ENCODE assay signal across 17 cellular contexts in the genomic region with DNA sequence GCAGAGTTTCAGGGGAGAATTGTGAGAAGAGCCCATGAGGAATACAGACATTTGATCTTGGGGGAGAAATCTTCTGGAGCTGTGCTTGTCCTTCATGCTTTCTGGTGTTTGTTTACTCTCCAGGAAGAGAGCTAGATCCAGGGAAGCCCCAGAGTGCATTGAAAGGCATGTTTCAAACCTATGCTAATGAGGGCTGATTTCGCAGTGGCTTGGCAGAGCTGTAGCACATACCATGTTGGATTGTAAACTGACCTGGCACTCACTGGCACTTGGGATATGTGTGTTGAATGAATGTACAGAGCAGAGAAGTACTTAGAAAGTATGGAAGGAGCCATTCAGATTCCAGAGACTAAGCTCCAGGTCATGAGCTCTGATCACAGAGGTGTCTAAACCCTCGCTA.
A peak's percentile ranks its signal among the peaks of the same experiment; 100 is the strongest.
DNase-seq lines count a peak whose midpoint lies in the region; ATAC-seq, FAIRE-seq and TF ChIP-seq lines count a peak whose summit lies in the region.
"Had no signal": no experiment of that assay in that cellular context is flagged by ENCODE, and none has a peak within 500 bp of the region (broad histone marks: within the 10 kb centered on the region; RNA-seq: fewer than 3 reads in every experiment).

No MANE protein-coding gene starts in this region.

- no peaks in the 10 kb centered on the region for H3K9me3 ChIP-seq in BLaER1
- H3K9me3 ChIP-seq: esophagus muscularis mucosa, thyroid gland had no signal

- peaks cover 41% of the 10 kb centered on the region for H3K4me1 ChIP-seq in BLaER1

- H3K4me2 ChIP-seq in BLaER1 = peak overlapping the region; percentile 84

- H4K20me1 ChIP-seq in BLaER1 = no peaks in the 10 kb centered on the region

- ATAC-seq in GM21528 (IDR thresholded peaks at IDR 0.05; ENCODE audit: low FRiP score, unreplicated experiment) = no peak
- ATAC-seq in HG02885 (IDR thresholded peaks at IDR 0.05; ENCODE audit: poor library complexity, unreplicated experiment) = no peak

- TF ChIP-seq CTCF in foreskin fibroblast (IDR thresholded peaks at IDR 0.05; ENCODE audit: low read depth, low read length) (no peak), GM13976 (IDR thresholded peaks at IDR 0.05; ENCODE audit: borderline replicate concordance, control extremely low read depth, extremely low read depth, insufficient read depth, missing control alignments) (no peak), D721Med (IDR thresholded peaks at IDR 0.05; ENCODE audit: insufficient read depth, missing control alignments) (no peak)

- H3K27ac ChIP-seq in BLaER1 = no peak overlapping the region; the same call in 1 of the 2 replicates
- H3K27ac ChIP-seq: esophagus muscularis mucosa, HL-60, thyroid gland had no signal

- H3K4me3 ChIP-seq in BLaER1 = no peak overlapping the region
- H3K4me3 ChIP-seq in foreskin fibroblast (ENCODE audit: low read depth in 1 of 2, low read length in 2 of 2) = no peak overlapping the region
- H3K4me3 ChIP-seq: esophagus muscularis mucosa, thyroid gland had no signal

- no peaks in the 10 kb centered on the region for H3K36me3 ChIP-seq in BLaER1
- H3K36me3 ChIP-seq: esophagus muscularis mucosa, thyroid gland had no signal

- H3K9ac ChIP-seq in BLaER1 = no peak overlapping the region

- no peak for FAIRE-seq in D721Med (lab: Jason Lieb, UNC)
- FAIRE-seq: G401.6 had no signal

- peak; percentile 42 for DNase-seq in EH (ENCODE audit: low read depth)
- DNase-seq in NCI-H226 = peak; percentile 19
- peak; percentile 34 to 61 for DNase-seq in foreskin fibroblast
- DNase-seq in GM13976 (ENCODE audit: low spot score) = no peak
- no peak for DNase-seq in D721Med (ENCODE audit: insufficient read length, low spot score)
- DNase-seq: glutamatergic neuron; midbrain; NCI-H1694 treated with DMSO at 0.1 percent for 48 hours; NCI-H524 treated with DMSO at 0.1 percent for 48 hours; stimulated activated naive B cell treated with anti-CD40 and anti-IgM and Interleukin-4, amounts not matched to agents 10 μg/mL and 1 μg/mL and 100 μg/mL, for 72 hours had no signal

- H3K27me3 ChIP-seq in BLaER1 = no peaks in the 10 kb centered on the region
- H3K27me3 ChIP-seq: esophagus muscularis mucosa, thyroid gland had no signal

- in situ Hi-C loops in GM13976 (cut with MboI; ENCODE audit: low sequenced_read_pairs, unreplicated experiment) = loop anchor here (10.0 kb wide), 1 partner anchor 215 kb away; a partner anchor contains a TSS

Comparison
In these comparisons a context has a peak if more than half of its experiments do, and no peak if none do; other contexts are left out.
1. DNase-seq: peak in EH (single experiment), NCI-H226 (single experiment) and foreskin fibroblast (2 of 2); none in GM13976 (single experiment) and D721Med (single experiment).